In the genomic region with DNA sequence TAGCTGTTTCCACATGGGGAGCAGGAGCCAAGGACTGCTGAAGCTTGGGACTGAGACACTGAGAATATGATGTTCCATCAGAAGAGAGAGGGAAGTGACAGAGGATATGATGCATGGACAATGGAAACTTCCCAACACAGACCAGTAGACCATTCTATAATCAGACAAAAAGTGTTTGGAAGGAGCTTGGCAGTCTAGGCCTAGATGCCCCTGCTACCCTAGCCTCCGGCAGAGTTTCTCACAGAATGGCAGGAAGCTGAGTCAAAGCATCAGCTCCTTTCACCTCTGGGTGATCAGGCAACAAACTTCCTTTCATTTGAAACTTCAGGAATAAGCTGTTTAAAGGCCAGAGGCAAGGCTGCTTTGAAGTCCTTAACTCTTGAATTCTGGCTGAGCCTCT, we compare ENCODE assay signal across 27 cellular contexts.
DNase-seq lines count a peak whose midpoint lies in the region; ATAC-seq and TF ChIP-seq lines count a peak whose summit lies in the region.
"Had no signal": no experiment of that assay in that cellular context is flagged by ENCODE, and none has a peak within 500 bp of the region (broad histone marks: within the 10 kb centered on the region; RNA-seq: fewer than 3 reads in every experiment).

No MANE protein-coding gene starts in this region.

- no peak for DNase-seq in SK-N-SH
- peak; percentile 89 for DNase-seq in RPMI7951 (ENCODE audit: low read depth)
- DNase-seq in fibroblast of the aortic adventitia (ENCODE audit: low read depth) = peak; percentile 19
- no peak for DNase-seq in upper lobe of right lung
- DNase-seq in CD8-positive, alpha-beta memory T cell = no peak
- no peak for DNase-seq in activated CD8-positive, alpha-beta T cell treated with anti-CD3 and anti-CD28 coated beads for 36 hours
- no peak for DNase-seq in DMS153 (lab: John Stamatoyannopoulos, UW)
- DNase-seq: activated effector memory CD4-positive, alpha-beta T cell treated with Interleukin-2 at 50 U/mL for 16 hours; activated naive CD8-positive, alpha-beta T cell treated with anti-CD3 and anti-CD28 coated beads for 36 hours; activated T-cell treated with anti-CD3 and anti-CD28 coated beads for 4 hours; aorta; caudate nucleus; CD4-positive, alpha-beta T cell; DMS 273 treated with DMSO at 0.1 percent for 48 hours; heart right ventricle; Karpas-422; kidney glomerular epithelial cell; NCI-H146; NCI-H446 treated with DMSO at 0.1 percent for 48 hours; pancreas; upper lobe of left lung had no signal

- H3K4me3 ChIP-seq in SK-N-SH (ENCODE audit: low read depth in 2 of 2, low read length in 1 of 2) (no peak overlapping the region), fibroblast of the aortic adventitia (ENCODE audit: low read depth, low read length) (no peak overlapping the region), upper lobe of right lung (no peak overlapping the region)
- H3K4me3 ChIP-seq in CD8-positive, alpha-beta memory T cell (ENCODE audit: low read length) = no peak overlapping the region
- H3K4me3 ChIP-seq: HAP-1, heart right ventricle, lung, pancreas, right atrium auricular region, upper lobe of left lung had no signal

- H3K27ac ChIP-seq in SK-N-SH (ENCODE audit: low read depth in 2 of 2, low read length in 1 of 2) = no peak overlapping the region
- H3K27ac ChIP-seq in upper lobe of right lung = peak overlapping the region; percentile 5
- no peak overlapping the region for H3K27ac ChIP-seq in CD8-positive, alpha-beta memory T cell (ENCODE audit: low read depth, low read length)
- H3K27ac ChIP-seq: 22Rv1, pancreas, right atrium auricular region had no signal

- no peaks in the 10 kb centered on the region for H3F3A ChIP-seq in SK-N-SH (replicated peaks; ENCODE audit: insufficient read depth)

- no peaks in the 10 kb centered on the region for H3K79me2 ChIP-seq in SK-N-SH (ENCODE audit: insufficient read depth)

- peaks cover 0 to 3% (median 2%) of the 10 kb centered on the region in 5 donors for H3K9me3 Mint-ChIP-seq in CD8-positive, alpha-beta memory T cell
- H3K9me3 Mint-ChIP-seq in activated CD8-positive, alpha-beta T cell treated with anti-CD3 and anti-CD28 coated beads for 36 hours = no peaks in the 10 kb centered on the region
- H3K9me3 Mint-ChIP-seq: activated naive CD8-positive, alpha-beta T cell treated with anti-CD3 and anti-CD28 coated beads for 36 hours; CD4-positive, alpha-beta T cell had no signal

- intact Hi-C loops in upper lobe of right lung (cut with DNase I) = no loop called here
- intact Hi-C loops in activated CD8-positive, alpha-beta T cell treated with anti-CD3 and anti-CD28 coated beads for 36 hours (cut with micrococcal nuclease) = no loop called here

- H3K27me3 Mint-ChIP-seq in CD8-positive, alpha-beta memory T cell = peaks cover 0 to 10% of the 10 kb centered on the region in 2 donors
- peaks cover 5% of the 10 kb centered on the region for H3K27me3 Mint-ChIP-seq in activated CD8-positive, alpha-beta T cell treated with anti-CD3 and anti-CD28 coated beads for 36 hours

- H3K27ac Mint-ChIP-seq in CD8-positive, alpha-beta memory T cell = no peak overlapping the region
- no peak overlapping the region for H3K27ac Mint-ChIP-seq in activated CD8-positive, alpha-beta T cell treated with anti-CD3 and anti-CD28 coated beads for 36 hours
- H3K27ac Mint-ChIP-seq: activated naive CD8-positive, alpha-beta T cell treated with anti-CD3 and anti-CD28 coated beads for 36 hours; CD4-positive, alpha-beta T cell had no signal

- H3K9me3 ChIP-seq in SK-N-SH (no peaks in the 10 kb centered on the region), upper lobe of right lung (no peaks in the 10 kb centered on the region)
- H3K9me3 ChIP-seq in CD8-positive, alpha-beta memory T cell (ENCODE audit: low read length) = no peaks in the 10 kb centered on the region
- H3K9me3 ChIP-seq: HAP-1, heart right ventricle, pancreas, right atrium auricular region, upper lobe of left lung had no signal

- TF ChIP-seq RAD21 in SK-N-SH (IDR thresholded peaks at IDR 0.05; ENCODE audit: low read length) = no peak

- no peak for TF ChIP-seq CTCF in SK-N-SH (IDR thresholded peaks at IDR 0.05)
- no peak for TF ChIP-seq CTCF in fibroblast of the aortic adventitia (IDR thresholded peaks at IDR 0.05; ENCODE audit: insufficient read depth, low read length)
- TF ChIP-seq CTCF in upper lobe of right lung (IDR thresholded peaks at IDR 0.05) = no peak
- TF ChIP-seq CTCF in activated CD8-positive, alpha-beta T cell treated with anti-CD3 and anti-CD28 coated beads for 36 hours (IDR thresholded peaks at IDR 0.05) = no peak

- H3K4me2 ChIP-seq in SK-N-SH = no peak overlapping the region

- CTCF ChIA-PET in SK-N-SH (lab: Yijun Ruan, JAX) = interaction anchor here (1.3 to 1.8 kb wide), 3 partner anchors 12 to 534 kb away, joined by 3 to 5 read pairs (median 4); no protein-coding TSS in a partner anchor
- CTCF ChIA-PET in CD8-positive, alpha-beta memory T cell (lab: Charles Lee) = interaction anchor here (0.9 kb wide), 1 partner anchor 13 kb away, joined by 4 read pairs; no protein-coding TSS in a partner anchor
- CTCF ChIA-PET in activated CD8-positive, alpha-beta T cell treated with anti-CD3 and anti-CD28 coated beads for 36 hours (lab: Charles Lee) = interaction anchor here (0.8 to 1.2 kb wide), 3 partner anchors 13 to 106 kb away, joined by 3 to 4 read pairs (median 3); no protein-coding TSS in a partner anchor

- H3K27me3 ChIP-seq in SK-N-SH (ENCODE audit: insufficient read depth) = no peaks in the 10 kb centered on the region
- H3K27me3 ChIP-seq in upper lobe of right lung = no peaks in the 10 kb centered on the region
- no peaks in the 10 kb centered on the region for H3K27me3 ChIP-seq in CD8-positive, alpha-beta memory T cell (ENCODE audit: insufficient read depth, low read length, poor library complexity, severe bottlenecking)
- H3K27me3 ChIP-seq: heart right ventricle, pancreas, right atrium auricular region, upper lobe of left lung had no signal

- peak overlapping the region; percentile 16; the same call in 1 of the 2 replicates for H2AFZ ChIP-seq in SK-N-SH (ENCODE audit: low read depth)

- H4K20me1 ChIP-seq in SK-N-SH (ENCODE audit: insufficient read depth) = no peaks in the 10 kb centered on the region

- H3K9ac ChIP-seq in SK-N-SH = no peak overlapping the region

- peaks cover 0 to 2% (median 0%) of the 10 kb centered on the region in 3 donors for H3K36me3 Mint-ChIP-seq in CD8-positive, alpha-beta memory T cell
- no peaks in the 10 kb centered on the region for H3K36me3 Mint-ChIP-seq in activated CD8-positive, alpha-beta T cell treated with anti-CD3 and anti-CD28 coated beads for 36 hours (ENCODE audit: low read depth)
- H3K36me3 Mint-ChIP-seq: activated naive CD8-positive, alpha-beta T cell treated with anti-CD3 and anti-CD28 coated beads for 36 hours had no signal

- H3K4me3 Mint-ChIP-seq in CD8-positive, alpha-beta memory T cell = no peak overlapping the region
- H3K4me3 Mint-ChIP-seq in activated CD8-positive, alpha-beta T cell treated with anti-CD3 and anti-CD28 coated beads for 36 hours = no peak overlapping the region
- H3K4me3 Mint-ChIP-seq: activated naive CD8-positive, alpha-beta T cell treated with anti-CD3 and anti-CD28 coated beads for 36 hours; CD4-positive, alpha-beta T cell; nephron had no signal

- H3K4me1 Mint-ChIP-seq in CD8-positive, alpha-beta memory T cell = no peaks in the 10 kb centered on the region
- no peaks in the 10 kb centered on the region for H3K4me1 Mint-ChIP-seq in activated CD8-positive, alpha-beta T cell treated with anti-CD3 and anti-CD28 coated beads for 36 hours (ENCODE audit: low read depth)
- H3K4me1 Mint-ChIP-seq: activated naive CD8-positive, alpha-beta T cell treated with anti-CD3 and anti-CD28 coated beads for 36 hours; nephron had no signal

- H3K4me1 ChIP-seq in SK-N-SH (ENCODE audit: control insufficient read depth in 1 of 2, insufficient read depth in 2 of 2, low read depth in 1 of 2, low read length in 1 of 2) (no peaks in the 10 kb centered on the region), upper lobe of right lung (no peaks in the 10 kb centered on the region)
- no peaks in the 10 kb centered on the region for H3K4me1 ChIP-seq in CD8-positive, alpha-beta memory T cell (ENCODE audit: insufficient read depth, low read length)
- H3K4me1 ChIP-seq: HAP-1, pancreas, right atrium auricular region, upper lobe of left lung had no signal

- WGBS in SK-N-SH (ENCODE audit: low lambda C conversion rate) = 67% methylated on average over 1 of the region's 1 CpG

- no peak for TF ChIP-seq EP300 in SK-N-SH (IDR thresholded peaks at IDR 0.05; ENCODE audit: borderline replicate concordance in 1 of 2, low read depth in 1 of 2, low read length in 1 of 2)

- POLR2A ChIA-PET in SK-N-SH (lab: Yijun Ruan, JAX) = no interaction called here
- POLR2A ChIA-PET in CD8-positive, alpha-beta memory T cell (lab: Charles Lee) = no interaction called here
- POLR2A ChIA-PET in activated CD8-positive, alpha-beta T cell treated with anti-CD3 and anti-CD28 coated beads for 36 hours (lab: Charles Lee) = no interaction called here

- ATAC-seq in SK-N-SH treated with all-trans-retinoic acid at 6 μM for 48 hours = no peak
- no peak for ATAC-seq in upper lobe of right lung
- no peak for ATAC-seq in activated CD8-positive, alpha-beta T cell treated with anti-CD3 and anti-CD28 coated beads for 36 hours
- ATAC-seq: pancreas had no signal

- H3K9me2 ChIP-seq in SK-N-SH = no peaks in the 10 kb centered on the region

- H3K36me3 ChIP-seq in SK-N-SH (replicated peaks in 1 of 2; ENCODE audit: control insufficient read depth in 1 of 2, insufficient read depth in 2 of 2, low read length in 1 of 2) (no peaks in the 10 kb centered on the region), upper lobe of right lung (no peaks in the 10 kb centered on the region)
- no peaks in the 10 kb centered on the region for H3K36me3 ChIP-seq in CD8-positive, alpha-beta memory T cell (ENCODE audit: insufficient read depth, low read length)
- H3K36me3 ChIP-seq: HAP-1, heart right ventricle, pancreas, right atrium auricular region, upper lobe of left lung had no signal

TF ChIP-seq in SK-N-SH, 30 proteins besides CTCF, POLR2A, EP300 and RAD21 (continues in another document):
- TF ChIP-seq MAX (IDR thresholded peaks at IDR 0.05; ENCODE audit: low read depth) (no peak), RFX5 (IDR thresholded peaks at IDR 0.05; ENCODE audit: low read length) (no peak)

TF ChIP-seq in SK-N-SH treated with all-trans-retinoic acid at 6 μM for 48 hours, 23 proteins besides CTCF, POLR2A, EP300 and RAD21 (continues in another document):
- no peak for TF ChIP-seq ZNF70 (CRISPR knock-in tag; IDR thresholded peaks at IDR 0.05)
- no peak for TF ChIP-seq GLIS3 (CRISPR knock-in tag; IDR thresholded peaks at IDR 0.05)
- TF ChIP-seq PPARA (CRISPR knock-in tag; IDR thresholded peaks at IDR 0.05; ENCODE audit: borderline replicate concordance) = no peak
- TF ChIP-seq ESRRG (CRISPR knock-in tag; IDR thresholded peaks at IDR 0.05) = no peak

Comparison
In these comparisons a context has a peak if more than half of its experiments do, and no peak if none do; other contexts are left out.
1. DNase-seq: peak in RPMI7951 (single experiment) and fibroblast of the aortic adventitia (single experiment); none in SK-N-SH (single experiment), upper lobe of right lung (single experiment), CD8-positive, alpha-beta memory T cell (0 of 5), activated CD8-positive, alpha-beta T cell treated with anti-CD3 and anti-CD28 coated beads for 36 hours (single experiment) and DMS153 (single experiment).